In the genomic region with DNA sequence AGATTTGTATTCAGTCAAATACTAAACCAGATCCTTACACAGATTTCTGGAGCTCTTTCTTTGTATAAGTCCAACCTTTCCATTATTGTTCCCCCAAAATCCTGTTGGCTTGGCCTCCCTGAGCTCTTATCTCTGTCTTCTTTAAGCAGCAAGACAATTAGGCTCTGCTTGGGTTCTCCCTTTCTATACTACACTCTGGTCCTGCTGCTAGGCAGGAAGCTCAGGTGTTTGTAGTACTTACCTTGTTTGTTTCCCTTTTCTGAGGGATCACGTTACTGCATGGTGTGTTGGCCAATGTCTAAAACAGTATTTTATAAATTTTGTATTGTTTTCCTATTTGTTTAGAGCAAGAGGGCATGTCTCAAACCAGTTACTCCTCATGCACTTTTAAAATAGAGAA, we compare ENCODE assay signal across 15 cellular contexts.
"Had no signal": no experiment of that assay in that cellular context is flagged by ENCODE, and none has a peak within 500 bp of the region (broad histone marks: within the 10 kb centered on the region; RNA-seq: fewer than 3 reads in every experiment).

No MANE protein-coding gene starts in this region.

- DNase-seq: activated CD4-positive, alpha-beta T cell treated with anti-CD3 and anti-CD28 coated beads for 4 hours; activated CD8-positive, alpha-beta memory T cell treated with anti-CD3 and anti-CD28 coated beads, Interleukin-2, amount 50 U/mL, for 4 hours; activated CD8-positive, alpha-beta T cell treated with anti-CD3 and anti-CD28 coated beads for 36 hours; activated naive CD8-positive, alpha-beta T cell treated with anti-CD3 and anti-CD28 coated beads, Interleukin-2, amount 10 ng/mL, durations not matched to agents 7 days and 5 days; activated T-cell treated with anti-CD3 and anti-CD28 coated beads, Interleukin-2, amount 50 U/mL, for 72 hours; aorta; heart left ventricle; left ventricle myocardium superior; mesenchymal stem cell; psoas muscle; right lobe of liver; WERI-Rb-1 had no signal

- ATAC-seq: activated CD8-positive, alpha-beta T cell treated with anti-CD3 and anti-CD28 coated beads for 36 hours; activated T-cell treated with anti-CD3 and anti-CD28 coated beads, Interleukin-2, amount 50 U/mL, for 72 hours; heart left ventricle; left ventricle myocardium superior; psoas muscle; right lobe of liver; stimulated activated memory B cell treated with anti-CD40 and anti-IgM and Interleukin-4, amounts not matched to agents 10 μg/mL and 1 μg/mL and 100 μg/mL, for 72 hours had no signal

- FAIRE-seq: bronchial epithelial cell, endometrium had no signal
